ENCODE assay signal across 8 cellular contexts in the genomic region with DNA sequence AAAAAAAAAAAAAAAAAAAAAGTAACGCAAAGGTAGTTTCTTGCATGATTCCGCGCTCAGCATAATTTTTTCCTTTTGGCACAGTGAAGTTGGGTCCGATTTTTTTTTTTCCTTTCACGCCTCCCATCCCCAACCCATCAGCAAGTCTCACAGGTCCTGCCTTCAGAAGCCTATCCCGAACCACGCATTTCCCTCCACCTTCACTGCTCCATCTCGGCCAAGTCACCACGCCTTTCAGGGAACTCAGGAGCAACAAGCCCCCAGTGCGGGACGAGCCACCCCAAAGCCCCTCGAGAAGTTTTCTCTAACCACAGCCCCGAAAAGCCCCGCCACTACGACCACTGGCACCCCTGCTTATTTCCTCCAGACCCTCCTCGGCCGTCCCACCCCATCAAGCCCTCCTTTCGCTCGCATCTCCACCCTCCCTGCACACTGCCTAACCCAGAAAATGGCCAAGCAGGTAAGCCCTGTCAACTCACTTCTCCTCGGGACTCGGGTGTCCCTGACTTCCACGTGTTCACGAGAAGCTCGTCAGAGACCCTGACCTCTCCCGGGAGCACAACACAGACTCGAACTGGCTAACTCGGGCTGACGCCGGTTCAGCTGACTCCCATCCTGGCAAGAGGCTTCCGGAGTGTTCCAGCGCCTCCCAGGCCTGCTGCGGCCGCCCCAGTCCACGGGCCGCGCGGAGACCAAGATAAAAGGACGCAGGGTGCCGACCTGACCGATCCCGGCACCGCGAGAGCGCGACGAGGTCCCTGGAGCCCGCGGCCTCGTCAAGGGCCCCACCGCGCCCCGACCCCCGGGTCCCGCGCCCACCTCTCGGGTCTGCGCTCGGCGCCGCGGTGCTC. TPM values are rescaled to one million over a fixed set of nuclear protein-coding genes. Genes with fewer than 3 reads are reported as not detected.
A peak's percentile ranks its signal among the peaks of the same experiment; 100 is the strongest.
DNase-seq lines count a peak whose midpoint lies in the region; ATAC-seq and TF ChIP-seq lines count a peak whose summit lies in the region.

No MANE protein-coding gene starts in this region.

- peak overlapping the region; percentile 98 for H3K4me3 Mint-ChIP-seq in stimulated activated effector memory CD8-positive, alpha-beta T cell treated with anti-CD3 and anti-CD28 coated beads, Interleukin-12 subunit alpha, Interleukin-12 subunit beta, amount 100 ng/mL, for 72 hours

- H3K27ac Mint-ChIP-seq in stimulated activated effector memory CD8-positive, alpha-beta T cell treated with anti-CD3 and anti-CD28 coated beads, Interleukin-12 subunit alpha, Interleukin-12 subunit beta, amount 100 ng/mL, for 72 hours = peak overlapping the region; percentile 94

- TF ChIP-seq CTCF in coronary artery (IDR thresholded peaks at IDR 0.05) = no peak

- DNase-seq in NCI-H146 (lab: John Stamatoyannopoulos, UW) = peak; percentile 56
- no peak for DNase-seq in NCI-H146 treated with DMSO at 0.1 percent for 48 hours (lab: John Stamatoyannopoulos, UW; ENCODE audit: unreplicated experiment)
- DNase-seq in SK-MEL-5 (ENCODE audit: low read depth, low spot score) = peak; percentile 38
- DNase-seq in coronary artery (ENCODE audit: low spot score) = no peak
- peak; percentile 70 for DNase-seq in left lobe of liver (ENCODE audit: low spot score)
- peak; percentile 28 to 76 for DNase-seq in stimulated activated effector memory CD8-positive, alpha-beta T cell treated with anti-CD3 and anti-CD28 coated beads, Interleukin-12 subunit alpha, Interleukin-12 subunit beta, amount 100 ng/mL, for 72 hours (ENCODE audit: low spot score in 2 of 2)
- DNase-seq in A172 (ENCODE audit: low spot score) = no peak

- peaks cover 93% of the 10 kb centered on the region for H3K36me3 Mint-ChIP-seq in stimulated activated effector memory CD8-positive, alpha-beta T cell treated with anti-CD3 and anti-CD28 coated beads, Interleukin-12 subunit alpha, Interleukin-12 subunit beta, amount 100 ng/mL, for 72 hours

- H3K4me3 ChIP-seq in coronary artery = peak overlapping the region; percentile 85

- in situ Hi-C loops in SK-MEL-5 (cut with HindIII; ENCODE audit: low pct_unique_long_range_greater_than_20kb, low sequenced_read_pairs) = no loop called here

- peak overlapping the region; percentile 92 to 98 for H3K27ac ChIP-seq in coronary artery

- peaks cover 59% of the 10 kb centered on the region for H3K4me1 Mint-ChIP-seq in stimulated activated effector memory CD8-positive, alpha-beta T cell treated with anti-CD3 and anti-CD28 coated beads, Interleukin-12 subunit alpha, Interleukin-12 subunit beta, amount 100 ng/mL, for 72 hours

- ATAC-seq in HG02884 (IDR thresholded peaks at IDR 0.05; ENCODE audit: unreplicated experiment) (peak; percentile 2), left lobe of liver (peak; percentile 44)
- ATAC-seq in stimulated activated effector memory CD8-positive, alpha-beta T cell treated with anti-CD3 and anti-CD28 coated beads, Interleukin-12 subunit alpha, Interleukin-12 subunit beta, amount 100 ng/mL, for 72 hours = no peak

- no peaks in the 10 kb centered on the region for H3K9me3 Mint-ChIP-seq in stimulated activated effector memory CD8-positive, alpha-beta T cell treated with anti-CD3 and anti-CD28 coated beads, Interleukin-12 subunit alpha, Interleukin-12 subunit beta, amount 100 ng/mL, for 72 hours

RNA-seq across cellular contexts. Expression of a gene that starts 0.8 kb away (rescaled TPM):
- total RNA-seq in SK-MEL-5 (2014; rRNA removed; shearing (Covaris generic)) = 81.9 and 86.1 TPM in 2 replicates
- polyA plus RNA-seq in SK-MEL-5 (2015; cell fraction: cytosol; rRNA removed) = 61.8 and 67.2 TPM in 2 replicates
- polyA plus RNA-seq in SK-MEL-5 (2015; cell fraction: nucleus; rRNA removed) = 29.1 and 41.2 TPM in 2 replicates
- total RNA-seq in left lobe of liver = 12.3 TPM
- total RNA-seq in A172 (2014; rRNA removed; shearing (Covaris generic)) = 163 and 168 TPM in 2 replicates

RNA-seq across cellular contexts. Expression of a gene that starts 9.8 kb away (rescaled TPM):
- total RNA-seq in SK-MEL-5 (2014; rRNA removed; shearing (Covaris generic)) = 27.1 and 27.2 TPM in 2 replicates
- 61.8 and 63.7 TPM in 2 replicates for polyA plus RNA-seq in SK-MEL-5 (2015; cell fraction: cytosol; rRNA removed)
- polyA plus RNA-seq in SK-MEL-5 (2015; cell fraction: nucleus; rRNA removed) = 66.6 and 98.2 TPM in 2 replicates
- total RNA-seq in left lobe of liver = 30.3 TPM
- 43.7 and 47.6 TPM in 2 replicates for total RNA-seq in A172 (2014; rRNA removed; shearing (Covaris generic))

RNA-seq across cellular contexts. Expression of a gene that starts 10.0 kb away (rescaled TPM):
- 9.7 and 13.7 TPM in 2 replicates for total RNA-seq in SK-MEL-5 (2014; rRNA removed; shearing (Covaris generic))
- polyA plus RNA-seq in SK-MEL-5 (2015; cell fraction: cytosol; rRNA removed) = 56.3 and 67.8 TPM in 2 replicates
- 72.7 and 103 TPM in 2 replicates for polyA plus RNA-seq in SK-MEL-5 (2015; cell fraction: nucleus; rRNA removed)
- 4.5 TPM for total RNA-seq in left lobe of liver
- 39.6 and 55.0 TPM in 2 replicates for total RNA-seq in A172 (2014; rRNA removed; shearing (Covaris generic))

RNA-seq across cellular contexts. Expression of a gene that starts 27.2 kb away (rescaled TPM):
- 1.7 and 2.1 TPM in 2 replicates for total RNA-seq in SK-MEL-5 (2014; rRNA removed; shearing (Covaris generic))
- polyA plus RNA-seq in SK-MEL-5 (2015; cell fraction: cytosol; rRNA removed) = 3.8 and 4.6 TPM in 2 replicates
- polyA plus RNA-seq in SK-MEL-5 (2015; cell fraction: nucleus; rRNA removed) = 4.2 and 6.8 TPM in 2 replicates
- 2.2 TPM for total RNA-seq in left lobe of liver
- total RNA-seq in A172 (2014; rRNA removed; shearing (Covaris generic)) = 4.1 and 6.0 TPM in 2 replicates

Comparison
In these comparisons a context has a peak if more than half of its experiments do, and no peak if none do; other contexts are left out.
1. DNase-seq: peak in NCI-H146 (single experiment), SK-MEL-5 (single experiment), left lobe of liver (single experiment) and stimulated activated effector memory CD8-positive, alpha-beta T cell treated with anti-CD3 and anti-CD28 coated beads, Interleukin-12 subunit alpha, Interleukin-12 subunit beta, amount 100 ng/mL, for 72 hours (2 of 2); none in NCI-H146 treated with DMSO at 0.1 percent for 48 hours (single experiment), coronary artery (single experiment) and A172 (single experiment).